Comparison of ENCODE assay signal across 29 cellular contexts in the genomic region with DNA sequence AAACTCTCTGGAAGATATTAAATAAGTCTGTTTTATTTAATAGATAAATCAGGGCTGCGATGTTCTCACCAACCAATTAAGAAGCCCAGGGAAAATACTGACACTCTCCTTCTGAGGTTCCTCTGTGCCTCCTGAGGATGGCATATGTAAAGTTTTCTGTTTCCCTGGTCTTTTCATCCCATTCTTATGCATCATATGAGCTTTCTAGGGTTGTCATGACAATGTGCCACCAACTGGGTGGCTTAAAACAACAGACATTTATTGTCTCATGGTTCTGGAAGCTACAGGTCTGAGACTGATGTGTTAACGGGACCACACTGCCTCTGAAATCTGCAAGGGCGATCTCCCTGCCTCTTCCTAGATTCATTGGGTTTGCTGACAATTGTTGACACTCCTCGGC.
"Had no signal": no experiment of that assay in that cellular context is flagged by ENCODE, and none has a peak within 500 bp of the region (broad histone marks: within the 10 kb centered on the region; RNA-seq: fewer than 3 reads in every experiment).

No MANE protein-coding gene starts in this region.

- ATAC-seq: activated CD4-positive, CD25-positive, alpha-beta regulatory T cell treated with anti-CD3 and anti-CD28 coated beads, Interleukin-2, amount 50 U/mL, for 24 hours; foreskin keratinocyte; heart right ventricle; left lung; lower lobe of right lung; natural killer cell; right cardiac atrium; stimulated activated naive CD8-positive, alpha-beta T cell treated with anti-CD3 and anti-CD28 coated beads, Interleukin-15, Interleukin-2, amounts not matched to agents 100 U/mL and 50 U/mL, for 24 hours had no signal

- H3K36me3 ChIP-seq: esophagus muscularis mucosa, heart right ventricle, left lung, lower lobe of right lung, spleen, transverse colon had no signal

- H3K27me3 ChIP-seq: esophagus muscularis mucosa, foreskin keratinocyte, heart right ventricle, left lung, spleen, testis, transverse colon had no signal

- H3K4me3 Mint-ChIP-seq: activated naive CD4-positive, alpha-beta T cell treated with anti-CD3 and anti-CD28 coated beads, Interleukin-2, amount 10 ng/mL, durations not matched to agents 7 days and 5 days; activated naive CD8-positive, alpha-beta T cell treated with anti-CD3 and anti-CD28 coated beads, Interleukin-2, amount 10 ng/mL, durations not matched to agents 7 days and 5 days; activated T-cell treated with anti-CD3 and anti-CD28 coated beads, Interleukin-2, amount 50 U/mL, for 24 hours; natural killer cell; T-helper 1 cell treated with Interleukin-12 subunit alpha and Interleukin-12 subunit beta and Interleukin-4 antibody, amounts not matched to agents 30 μg/mL and 1 μg/mL, for 36 hours had no signal

- DNase-seq: activated CD4-positive, alpha-beta T cell treated with anti-CD3 and anti-CD28 coated beads for 48 hours; activated CD4-positive, alpha-beta T cell treated with anti-CD3 and anti-CD28 coated beads, Interleukin-2, amount 50 U/mL, for 48 hours; activated CD8-positive, alpha-beta memory T cell treated with anti-CD3 and anti-CD28 coated beads for 24 hours; activated CD8-positive, alpha-beta memory T cell treated with anti-CD3 and anti-CD28 coated beads, Interleukin-2, amount 50 U/mL, for 4 hours; activated gamma-delta T cell; activated naive CD4-positive, alpha-beta T cell treated with anti-CD3 and anti-CD28 coated beads, Interleukin-2, amount 10 ng/mL, durations not matched to agents 7 days and 5 days; activated naive CD8-positive, alpha-beta T cell treated with anti-CD3 and anti-CD28 coated beads, Interleukin-2, amount 10 ng/mL, durations not matched to agents 7 days and 5 days; activated T-cell treated with anti-CD3 and anti-CD28 coated beads, Interleukin-2, amount 50 U/mL, for 24 hours; amygdala; central memory CD4-positive, alpha-beta T cell; foreskin keratinocyte; heart right ventricle; kidney glomerular epithelial cell; left lung; lower lobe of right lung; mesenchymal stem cell; natural killer cell; posterior cingulate gyrus; right cardiac atrium; spleen; stimulated activated CD4-positive, alpha-beta T cell treated with anti-CD3 and anti-CD28 coated beads, Interleukin-2, amount 100 ng/mL, for 48 hours; stimulated activated naive CD8-positive, alpha-beta T cell treated with anti-CD3 and anti-CD28 coated beads, Interleukin-15, Interleukin-2, amounts not matched to agents 100 U/mL and 50 U/mL, for 24 hours; T-helper 9 cell; testis; transverse colon had no signal

- H3K4me1 Mint-ChIP-seq: activated naive CD4-positive, alpha-beta T cell treated with anti-CD3 and anti-CD28 coated beads, Interleukin-2, amount 10 ng/mL, durations not matched to agents 7 days and 5 days; activated naive CD8-positive, alpha-beta T cell treated with anti-CD3 and anti-CD28 coated beads, Interleukin-2, amount 10 ng/mL, durations not matched to agents 7 days and 5 days; natural killer cell had no signal

- H3K9me3 ChIP-seq: esophagus muscularis mucosa, lower lobe of right lung, spleen, testis, transverse colon had no signal

- H3K27ac Mint-ChIP-seq: activated naive CD4-positive, alpha-beta T cell treated with anti-CD3 and anti-CD28 coated beads, Interleukin-2, amount 10 ng/mL, durations not matched to agents 7 days and 5 days; activated naive CD8-positive, alpha-beta T cell treated with anti-CD3 and anti-CD28 coated beads, Interleukin-2, amount 10 ng/mL, durations not matched to agents 7 days and 5 days; activated T-cell treated with anti-CD3 and anti-CD28 coated beads, Interleukin-2, amount 50 U/mL, for 24 hours; natural killer cell; T-helper 1 cell treated with Interleukin-12 subunit alpha and Interleukin-12 subunit beta and Interleukin-4 antibody, amounts not matched to agents 30 μg/mL and 1 μg/mL, for 36 hours had no signal

- H3K27ac ChIP-seq: esophagus muscularis mucosa, foreskin keratinocyte, heart right ventricle, left lung, lower lobe of right lung, spleen, testis, transverse colon, VCaP had no signal

- H3K4me3 ChIP-seq: esophagus muscularis mucosa, heart right ventricle, left lung, lower lobe of right lung, spleen, testis, transverse colon had no signal

- H3K4me1 ChIP-seq: esophagus muscularis mucosa, foreskin keratinocyte, heart right ventricle, left lung, lower lobe of right lung, spleen, testis, transverse colon had no signal

- H3K36me3 Mint-ChIP-seq: activated naive CD4-positive, alpha-beta T cell treated with anti-CD3 and anti-CD28 coated beads, Interleukin-2, amount 10 ng/mL, durations not matched to agents 7 days and 5 days; activated naive CD8-positive, alpha-beta T cell treated with anti-CD3 and anti-CD28 coated beads, Interleukin-2, amount 10 ng/mL, durations not matched to agents 7 days and 5 days; natural killer cell had no signal

- H3K27me3 Mint-ChIP-seq: activated naive CD4-positive, alpha-beta T cell treated with anti-CD3 and anti-CD28 coated beads, Interleukin-2, amount 10 ng/mL, durations not matched to agents 7 days and 5 days; activated naive CD8-positive, alpha-beta T cell treated with anti-CD3 and anti-CD28 coated beads, Interleukin-2, amount 10 ng/mL, durations not matched to agents 7 days and 5 days; activated T-cell treated with anti-CD3 and anti-CD28 coated beads, Interleukin-2, amount 50 U/mL, for 24 hours had no signal
